22 cellular contexts compared by ENCODE assay signal in the genomic region with DNA sequence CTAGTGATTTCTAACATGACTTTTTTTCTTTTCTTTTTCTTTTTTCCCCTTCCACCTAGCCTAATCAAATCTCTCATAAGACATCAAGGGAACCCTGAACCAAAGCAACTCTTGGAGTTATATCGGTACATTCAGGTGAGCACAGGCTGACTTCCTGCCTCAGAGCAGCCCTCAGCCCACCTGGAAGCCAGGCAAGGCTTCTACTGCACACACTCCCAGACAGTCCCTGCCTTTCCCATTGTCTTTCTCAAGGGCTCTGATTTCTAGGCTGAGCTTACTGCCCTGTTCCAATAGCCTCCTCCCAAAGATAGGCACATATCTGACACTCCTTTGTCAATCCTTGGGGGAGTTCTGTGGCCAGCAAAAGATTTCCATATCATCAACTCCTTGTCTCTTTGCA.
"Had no signal": no experiment of that assay in that cellular context is flagged by ENCODE, and none has a peak within 500 bp of the region (broad histone marks: within the 10 kb centered on the region; RNA-seq: fewer than 3 reads in every experiment).

No MANE protein-coding gene starts in this region.

- H3K27ac ChIP-seq: SJSA1, SK-N-MC had no signal

- DNase-seq: IMR-90, Karpas-422, KG1, MG63, NCI-H1092, NCI-H1105 treated with DMSO at 0.1 percent for 48 hours, NCI-H1436 treated with DMSO at 0.1 percent for 48 hours, NCI-H1694, NCI-H187 treated with DMSO at 0.1 percent for 48 hours, NCI-H2029 treated with DMSO at 0.1 percent for 48 hours, NCI-H2171, NCI-H226, NCI-H446, NCI-H510A, NCI-H524 treated with DMSO at 0.1 percent for 48 hours, NCI-H82, Right ventricle myocardium superior, RPMI8226, SIG-M5 had no signal

- ATAC-seq: HepG2 had no signal
